ENCODE assay signal across 1 cellular context in the genomic region with DNA sequence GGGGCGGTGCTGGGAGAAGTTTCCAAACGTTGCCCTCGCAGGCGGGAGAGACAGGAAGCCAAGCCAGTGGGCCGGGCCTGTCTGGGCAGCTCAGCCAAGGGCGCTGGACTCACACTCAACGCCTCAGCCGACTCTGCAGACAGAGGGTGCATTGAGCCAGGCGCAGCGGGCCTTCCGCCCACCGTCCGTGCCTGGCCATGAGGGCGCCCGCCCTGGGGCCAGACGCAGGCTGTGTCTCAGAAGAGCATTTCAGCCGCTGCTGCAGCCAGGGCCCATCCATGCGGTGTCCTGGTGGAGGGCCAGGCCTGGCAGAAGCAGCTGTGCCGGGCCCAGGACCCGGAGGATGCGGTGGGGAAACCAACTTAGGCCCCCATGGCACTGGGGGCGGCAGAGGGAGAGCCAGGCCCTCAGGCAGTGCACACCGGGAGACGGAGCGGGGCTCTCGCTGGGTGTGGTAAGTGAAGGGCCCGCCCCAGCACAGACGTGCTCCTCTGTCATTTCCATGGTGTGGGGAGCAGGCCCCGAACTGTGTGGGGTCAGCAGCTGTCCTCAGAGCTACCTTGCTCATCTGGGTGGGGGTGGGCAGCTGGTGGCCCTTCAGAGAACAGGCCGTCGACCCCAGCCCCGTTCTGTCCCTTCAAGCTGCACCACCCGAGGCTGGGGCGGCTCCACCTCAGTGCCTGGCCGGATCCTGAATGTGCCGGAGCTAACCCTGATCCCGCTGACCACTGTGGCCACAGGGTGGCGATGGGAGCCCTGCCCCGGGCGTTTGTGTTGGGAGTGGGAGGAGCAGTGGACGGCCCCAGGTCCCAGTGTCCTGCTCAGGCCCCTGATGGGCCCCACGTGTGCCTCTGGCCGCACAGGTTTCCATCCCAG.
TF ChIP-seq lines count a peak whose summit lies in the region.

No MANE protein-coding gene starts in this region.

TF ChIP-seq in HepG2, 621 proteins besides CTCF, POLR2A, EP300 and RAD21 (continues in another document):
- TF ChIP-seq KMT2B (CRISPR knock-in tag; IDR thresholded peaks at IDR 0.05) (peak; percentile 31; the same call in 1 of the 2 replicates), ZNF3 (CRISPR knock-in tag; IDR thresholded peaks at IDR 0.05) (no peak), SALL1 (CRISPR knock-in tag; IDR thresholded peaks at IDR 0.05) (peak; percentile 52; the same call in 1 of the 2 replicates), GLI4 (CRISPR knock-in tag; IDR thresholded peaks at IDR 0.05; ENCODE audit: borderline replicate concordance) (no peak), ZNF296 (CRISPR knock-in tag; conservative IDR thresholded peaks at IDR 0.05) (peak; percentile 92), NRL (CRISPR knock-in tag; IDR thresholded peaks at IDR 0.05; ENCODE audit: borderline replicate concordance) (no peak; the same call in 1 of the 2 replicates), ZNF570 (CRISPR knock-in tag; IDR thresholded peaks at IDR 0.05; ENCODE audit: borderline replicate concordance) (no peak), NR2F1 (CRISPR knock-in tag; IDR thresholded peaks at IDR 0.05) (no peak), ZNF382 (CRISPR knock-in tag; IDR thresholded peaks at IDR 0.05; ENCODE audit: borderline replicate concordance) (no peak), HOXA9 (CRISPR knock-in tag; IDR thresholded peaks at IDR 0.05; ENCODE audit: borderline replicate concordance) (no peak), GATA4 (IDR thresholded peaks at IDR 0.05; ENCODE audit: borderline replicate concordance, low read depth) (no peak), ZNF24 (IDR thresholded peaks at IDR 0.05) (no peak), GATAD2A (CRISPR knock-in tag; IDR thresholded peaks at IDR 0.05) (peak; percentile 45), EEA1 (CRISPR knock-in tag; IDR thresholded peaks at IDR 0.05; ENCODE audit: borderline replicate concordance) (no peak), ZBTB20 (CRISPR knock-in tag; IDR thresholded peaks at IDR 0.05; ENCODE audit: borderline replicate concordance, low read depth) (no peak), ZNF615 (CRISPR knock-in tag; IDR thresholded peaks at IDR 0.05; ENCODE audit: borderline replicate concordance) (no peak), ZMYM4 (CRISPR knock-in tag; IDR thresholded peaks at IDR 0.05) (no peak), NFYC (CRISPR knock-in tag; IDR thresholded peaks at IDR 0.05) (no peak)
- TF ChIP-seq, protein P1, sequence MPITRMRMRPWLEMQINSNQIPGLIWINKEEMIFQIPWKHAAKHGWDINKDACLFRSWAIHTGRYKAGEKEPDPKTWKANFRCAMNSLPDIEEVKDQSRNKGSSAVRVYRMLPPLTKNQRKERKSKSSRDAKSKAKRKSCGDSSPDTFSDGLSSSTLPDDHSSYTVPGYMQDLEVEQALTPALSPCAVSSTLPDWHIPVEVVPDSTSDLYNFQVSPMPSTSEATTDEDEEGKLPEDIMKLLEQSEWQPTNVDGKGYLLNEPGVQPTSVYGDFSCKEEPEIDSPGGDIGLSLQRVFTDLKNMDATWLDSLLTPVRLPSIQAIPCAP (CRISPR knock-in tag; IDR thresholded peaks at IDR 0.05; ENCODE audit: low read depth): no peak
- TF ChIP-seq, protein P2, sequence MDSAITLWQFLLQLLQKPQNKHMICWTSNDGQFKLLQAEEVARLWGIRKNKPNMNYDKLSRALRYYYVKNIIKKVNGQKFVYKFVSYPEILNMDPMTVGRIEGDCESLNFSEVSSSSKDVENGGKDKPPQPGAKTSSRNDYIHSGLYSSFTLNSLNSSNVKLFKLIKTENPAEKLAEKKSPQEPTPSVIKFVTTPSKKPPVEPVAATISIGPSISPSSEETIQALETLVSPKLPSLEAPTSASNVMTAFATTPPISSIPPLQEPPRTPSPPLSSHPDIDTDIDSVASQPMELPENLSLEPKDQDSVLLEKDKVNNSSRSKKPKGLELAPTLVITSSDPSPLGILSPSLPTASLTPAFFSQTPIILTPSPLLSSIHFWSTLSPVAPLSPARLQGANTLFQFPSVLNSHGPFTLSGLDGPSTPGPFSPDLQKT (CRISPR knock-in tag; IDR thresholded peaks at IDR 0.05; ENCODE audit: borderline replicate concordance): no peak
- TF ChIP-seq, protein P3, sequence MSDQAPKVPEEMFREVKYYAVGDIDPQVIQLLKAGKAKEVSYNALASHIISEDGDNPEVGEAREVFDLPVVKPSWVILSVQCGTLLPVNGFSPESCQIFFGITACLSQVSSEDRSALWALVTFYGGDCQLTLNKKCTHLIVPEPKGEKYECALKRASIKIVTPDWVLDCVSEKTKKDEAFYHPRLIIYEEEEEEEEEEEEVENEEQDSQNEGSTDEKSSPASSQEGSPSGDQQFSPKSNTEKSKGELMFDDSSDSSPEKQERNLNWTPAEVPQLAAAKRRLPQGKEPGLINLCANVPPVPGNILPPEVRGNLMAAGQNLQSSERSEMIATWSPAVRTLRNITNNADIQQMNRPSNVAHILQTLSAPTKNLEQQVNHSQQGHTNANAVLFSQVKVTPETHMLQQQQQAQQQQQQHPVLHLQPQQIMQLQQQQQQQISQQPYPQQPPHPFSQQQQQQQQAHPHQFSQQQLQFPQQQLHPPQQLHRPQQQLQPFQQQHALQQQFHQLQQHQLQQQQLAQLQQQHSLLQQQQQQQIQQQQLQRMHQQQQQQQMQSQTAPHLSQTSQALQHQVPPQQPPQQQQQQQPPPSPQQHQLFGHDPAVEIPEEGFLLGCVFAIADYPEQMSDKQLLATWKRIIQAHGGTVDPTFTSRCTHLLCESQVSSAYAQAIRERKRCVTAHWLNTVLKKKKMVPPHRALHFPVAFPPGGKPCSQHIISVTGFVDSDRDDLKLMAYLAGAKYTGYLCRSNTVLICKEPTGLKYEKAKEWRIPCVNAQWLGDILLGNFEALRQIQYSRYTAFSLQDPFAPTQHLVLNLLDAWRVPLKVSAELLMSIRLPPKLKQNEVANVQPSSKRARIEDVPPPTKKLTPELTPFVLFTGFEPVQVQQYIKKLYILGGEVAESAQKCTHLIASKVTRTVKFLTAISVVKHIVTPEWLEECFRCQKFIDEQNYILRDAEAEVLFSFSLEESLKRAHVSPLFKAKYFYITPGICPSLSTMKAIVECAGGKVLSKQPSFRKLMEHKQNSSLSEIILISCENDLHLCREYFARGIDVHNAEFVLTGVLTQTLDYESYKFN (CRISPR knock-in tag; conservative IDR thresholded peaks at IDR 0.05): peak; percentile 67
- TF ChIP-seq, protein P4, sequence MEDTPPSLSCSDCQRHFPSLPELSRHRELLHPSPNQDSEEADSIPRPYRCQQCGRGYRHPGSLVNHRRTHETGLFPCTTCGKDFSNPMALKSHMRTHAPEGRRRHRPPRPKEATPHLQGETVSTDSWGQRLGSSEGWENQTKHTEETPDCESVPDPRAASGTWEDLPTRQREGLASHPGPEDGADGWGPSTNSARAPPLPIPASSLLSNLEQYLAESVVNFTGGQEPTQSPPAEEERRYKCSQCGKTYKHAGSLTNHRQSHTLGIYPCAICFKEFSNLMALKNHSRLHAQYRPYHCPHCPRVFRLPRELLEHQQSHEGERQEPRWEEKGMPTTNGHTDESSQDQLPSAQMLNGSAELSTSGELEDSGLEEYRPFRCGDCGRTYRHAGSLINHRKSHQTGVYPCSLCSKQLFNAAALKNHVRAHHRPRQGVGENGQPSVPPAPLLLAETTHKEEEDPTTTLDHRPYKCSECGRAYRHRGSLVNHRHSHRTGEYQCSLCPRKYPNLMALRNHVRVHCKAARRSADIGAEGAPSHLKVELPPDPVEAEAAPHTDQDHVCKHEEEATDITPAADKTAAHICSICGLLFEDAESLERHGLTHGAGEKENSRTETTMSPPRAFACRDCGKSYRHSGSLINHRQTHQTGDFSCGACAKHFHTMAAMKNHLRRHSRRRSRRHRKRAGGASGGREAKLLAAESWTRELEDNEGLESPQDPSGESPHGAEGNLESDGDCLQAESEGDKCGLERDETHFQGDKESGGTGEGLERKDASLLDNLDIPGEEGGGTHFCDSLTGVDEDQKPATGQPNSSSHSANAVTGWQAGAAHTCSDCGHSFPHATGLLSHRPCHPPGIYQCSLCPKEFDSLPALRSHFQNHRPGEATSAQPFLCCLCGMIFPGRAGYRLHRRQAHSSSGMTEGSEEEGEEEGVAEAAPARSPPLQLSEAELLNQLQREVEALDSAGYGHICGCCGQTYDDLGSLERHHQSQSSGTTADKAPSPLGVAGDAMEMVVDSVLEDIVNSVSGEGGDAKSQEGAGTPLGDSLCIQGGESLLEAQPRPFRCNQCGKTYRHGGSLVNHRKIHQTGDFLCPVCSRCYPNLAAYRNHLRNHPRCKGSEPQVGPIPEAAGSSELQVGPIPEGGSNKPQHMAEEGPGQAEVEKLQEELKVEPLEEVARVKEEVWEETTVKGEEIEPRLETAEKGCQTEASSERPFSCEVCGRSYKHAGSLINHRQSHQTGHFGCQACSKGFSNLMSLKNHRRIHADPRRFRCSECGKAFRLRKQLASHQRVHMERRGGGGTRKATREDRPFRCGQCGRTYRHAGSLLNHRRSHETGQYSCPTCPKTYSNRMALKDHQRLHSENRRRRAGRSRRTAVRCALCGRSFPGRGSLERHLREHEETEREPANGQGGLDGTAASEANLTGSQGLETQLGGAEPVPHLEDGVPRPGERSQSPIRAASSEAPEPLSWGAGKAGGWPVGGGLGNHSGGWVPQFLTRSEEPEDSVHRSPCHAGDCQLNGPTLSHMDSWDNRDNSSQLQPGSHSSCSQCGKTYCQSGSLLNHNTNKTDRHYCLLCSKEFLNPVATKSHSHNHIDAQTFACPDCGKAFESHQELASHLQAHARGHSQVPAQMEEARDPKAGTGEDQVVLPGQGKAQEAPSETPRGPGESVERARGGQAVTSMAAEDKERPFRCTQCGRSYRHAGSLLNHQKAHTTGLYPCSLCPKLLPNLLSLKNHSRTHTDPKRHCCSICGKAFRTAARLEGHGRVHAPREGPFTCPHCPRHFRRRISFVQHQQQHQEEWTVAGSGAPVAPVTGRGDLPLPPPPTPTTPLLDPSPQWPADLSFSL (CRISPR knock-in tag; IDR thresholded peaks at IDR 0.05): no peak
- TF ChIP-seq, protein P5, sequence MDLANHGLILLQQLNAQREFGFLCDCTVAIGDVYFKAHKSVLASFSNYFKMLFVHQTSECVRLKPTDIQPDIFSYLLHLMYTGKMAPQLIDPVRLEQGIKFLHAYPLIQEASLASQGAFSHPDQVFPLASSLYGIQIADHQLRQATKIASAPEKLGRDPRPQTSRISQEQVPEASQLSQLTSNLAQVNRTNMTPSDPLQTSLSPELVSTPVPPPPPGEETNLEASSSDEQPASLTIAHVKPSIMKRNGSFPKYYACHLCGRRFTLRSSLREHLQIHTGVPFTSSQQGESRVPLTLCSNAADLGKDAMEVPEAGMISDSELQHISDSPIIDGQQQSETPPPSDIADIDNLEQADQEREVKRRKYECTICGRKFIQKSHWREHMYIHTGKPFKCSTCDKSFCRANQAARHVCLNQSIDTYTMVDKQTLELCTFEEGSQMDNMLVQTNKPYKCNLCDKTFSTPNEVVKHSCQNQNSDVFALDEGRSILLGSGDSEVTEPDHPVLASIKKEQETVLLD (CRISPR knock-in tag; IDR thresholded peaks at IDR 0.05; ENCODE audit: low read depth): no peak
- TF ChIP-seq, protein P6, sequence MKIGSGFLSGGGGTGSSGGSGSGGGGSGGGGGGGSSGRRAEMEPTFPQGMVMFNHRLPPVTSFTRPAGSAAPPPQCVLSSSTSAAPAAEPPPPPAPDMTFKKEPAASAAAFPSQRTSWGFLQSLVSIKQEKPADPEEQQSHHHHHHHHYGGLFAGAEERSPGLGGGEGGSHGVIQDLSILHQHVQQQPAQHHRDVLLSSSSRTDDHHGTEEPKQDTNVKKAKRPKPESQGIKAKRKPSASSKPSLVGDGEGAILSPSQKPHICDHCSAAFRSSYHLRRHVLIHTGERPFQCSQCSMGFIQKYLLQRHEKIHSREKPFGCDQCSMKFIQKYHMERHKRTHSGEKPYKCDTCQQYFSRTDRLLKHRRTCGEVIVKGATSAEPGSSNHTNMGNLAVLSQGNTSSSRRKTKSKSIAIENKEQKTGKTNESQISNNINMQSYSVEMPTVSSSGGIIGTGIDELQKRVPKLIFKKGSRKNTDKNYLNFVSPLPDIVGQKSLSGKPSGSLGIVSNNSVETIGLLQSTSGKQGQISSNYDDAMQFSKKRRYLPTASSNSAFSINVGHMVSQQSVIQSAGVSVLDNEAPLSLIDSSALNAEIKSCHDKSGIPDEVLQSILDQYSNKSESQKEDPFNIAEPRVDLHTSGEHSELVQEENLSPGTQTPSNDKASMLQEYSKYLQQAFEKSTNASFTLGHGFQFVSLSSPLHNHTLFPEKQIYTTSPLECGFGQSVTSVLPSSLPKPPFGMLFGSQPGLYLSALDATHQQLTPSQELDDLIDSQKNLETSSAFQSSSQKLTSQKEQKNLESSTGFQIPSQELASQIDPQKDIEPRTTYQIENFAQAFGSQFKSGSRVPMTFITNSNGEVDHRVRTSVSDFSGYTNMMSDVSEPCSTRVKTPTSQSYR (CRISPR knock-in tag; IDR thresholded peaks at IDR 0.05; ENCODE audit: borderline replicate concordance): no peak
- TF ChIP-seq, protein P7, sequence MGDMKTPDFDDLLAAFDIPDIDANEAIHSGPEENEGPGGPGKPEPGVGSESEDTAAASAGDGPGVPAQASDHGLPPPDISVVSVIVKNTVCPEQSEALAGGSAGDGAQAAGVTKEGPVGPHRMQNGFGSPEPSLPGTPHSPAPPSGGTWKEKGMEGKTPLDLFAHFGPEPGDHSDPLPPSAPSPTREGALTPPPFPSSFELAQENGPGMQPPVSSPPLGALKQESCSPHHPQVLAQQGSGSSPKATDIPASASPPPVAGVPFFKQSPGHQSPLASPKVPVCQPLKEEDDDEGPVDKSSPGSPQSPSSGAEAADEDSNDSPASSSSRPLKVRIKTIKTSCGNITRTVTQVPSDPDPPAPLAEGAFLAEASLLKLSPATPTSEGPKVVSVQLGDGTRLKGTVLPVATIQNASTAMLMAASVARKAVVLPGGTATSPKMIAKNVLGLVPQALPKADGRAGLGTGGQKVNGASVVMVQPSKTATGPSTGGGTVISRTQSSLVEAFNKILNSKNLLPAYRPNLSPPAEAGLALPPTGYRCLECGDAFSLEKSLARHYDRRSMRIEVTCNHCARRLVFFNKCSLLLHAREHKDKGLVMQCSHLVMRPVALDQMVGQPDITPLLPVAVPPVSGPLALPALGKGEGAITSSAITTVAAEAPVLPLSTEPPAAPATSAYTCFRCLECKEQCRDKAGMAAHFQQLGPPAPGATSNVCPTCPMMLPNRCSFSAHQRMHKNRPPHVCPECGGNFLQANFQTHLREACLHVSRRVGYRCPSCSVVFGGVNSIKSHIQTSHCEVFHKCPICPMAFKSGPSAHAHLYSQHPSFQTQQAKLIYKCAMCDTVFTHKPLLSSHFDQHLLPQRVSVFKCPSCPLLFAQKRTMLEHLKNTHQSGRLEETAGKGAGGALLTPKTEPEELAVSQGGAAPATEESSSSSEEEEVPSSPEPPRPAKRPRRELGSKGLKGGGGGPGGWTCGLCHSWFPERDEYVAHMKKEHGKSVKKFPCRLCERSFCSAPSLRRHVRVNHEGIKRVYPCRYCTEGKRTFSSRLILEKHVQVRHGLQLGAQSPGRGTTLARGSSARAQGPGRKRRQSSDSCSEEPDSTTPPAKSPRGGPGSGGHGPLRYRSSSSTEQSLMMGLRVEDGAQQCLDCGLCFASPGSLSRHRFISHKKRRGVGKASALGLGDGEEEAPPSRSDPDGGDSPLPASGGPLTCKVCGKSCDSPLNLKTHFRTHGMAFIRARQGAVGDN (CRISPR knock-in tag; IDR thresholded peaks at IDR 0.05): peak; percentile 86
- TF ChIP-seq, protein P8, sequence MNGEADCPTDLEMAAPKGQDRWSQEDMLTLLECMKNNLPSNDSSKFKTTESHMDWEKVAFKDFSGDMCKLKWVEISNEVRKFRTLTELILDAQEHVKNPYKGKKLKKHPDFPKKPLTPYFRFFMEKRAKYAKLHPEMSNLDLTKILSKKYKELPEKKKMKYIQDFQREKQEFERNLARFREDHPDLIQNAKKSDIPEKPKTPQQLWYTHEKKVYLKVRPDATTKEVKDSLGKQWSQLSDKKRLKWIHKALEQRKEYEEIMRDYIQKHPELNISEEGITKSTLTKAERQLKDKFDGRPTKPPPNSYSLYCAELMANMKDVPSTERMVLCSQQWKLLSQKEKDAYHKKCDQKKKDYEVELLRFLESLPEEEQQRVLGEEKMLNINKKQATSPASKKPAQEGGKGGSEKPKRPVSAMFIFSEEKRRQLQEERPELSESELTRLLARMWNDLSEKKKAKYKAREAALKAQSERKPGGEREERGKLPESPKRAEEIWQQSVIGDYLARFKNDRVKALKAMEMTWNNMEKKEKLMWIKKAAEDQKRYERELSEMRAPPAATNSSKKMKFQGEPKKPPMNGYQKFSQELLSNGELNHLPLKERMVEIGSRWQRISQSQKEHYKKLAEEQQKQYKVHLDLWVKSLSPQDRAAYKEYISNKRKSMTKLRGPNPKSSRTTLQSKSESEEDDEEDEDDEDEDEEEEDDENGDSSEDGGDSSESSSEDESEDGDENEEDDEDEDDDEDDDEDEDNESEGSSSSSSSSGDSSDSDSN (CRISPR knock-in tag; IDR thresholded peaks at IDR 0.05): peak; percentile 83
